ENCODE assay signal across 9 cellular contexts in genomic region chr10:70169011-70169410, GRCh38. TPM values are rescaled to one million over a fixed set of nuclear protein-coding genes. Genes with fewer than 3 reads are reported as not detected.
A peak's percentile ranks its signal among the peaks of the same experiment; 100 is the strongest.
DNase-seq lines count a peak whose midpoint lies in the region; TF ChIP-seq lines count a peak whose summit lies in the region.
"Had no signal": no experiment of that assay in that cellular context is flagged by ENCODE, and none has a peak within 500 bp of the region (broad histone marks: within the 10 kb centered on the region; RNA-seq: fewer than 3 reads in every experiment).

No MANE protein-coding gene starts in this region.

- H3K4me1 ChIP-seq in muscle layer of colon (ENCODE audit: insufficient read depth, low read length) (peaks cover 35% of the 10 kb centered on the region), thyroid gland (peaks cover 11 to 21% of the 10 kb centered on the region in 2 donors)

- intact Hi-C loops in thyroid gland (cut with DNase I): no loop called here

- TF ChIP-seq POLR2A in thyroid gland (IDR thresholded peaks at IDR 0.05): no peak

- H3K9me3 ChIP-seq in KOPT-K1 (ENCODE audit: insufficient read depth, low read length, poor library complexity, severe bottlenecking) (no peaks in the 10 kb centered on the region), muscle layer of colon (ENCODE audit: low read length) (no peaks in the 10 kb centered on the region), thyroid gland (no peaks in the 10 kb centered on the region)

- H3K27ac ChIP-seq in KOPT-K1 (ENCODE audit: low read depth, low read length, poor library complexity, severe bottlenecking) (peak overlapping the region; percentile 82), muscle layer of colon (ENCODE audit: low read depth, low read length) (no peak overlapping the region), thyroid gland (no peak overlapping the region)

- WGBS in thyroid gland, 2 donors: 38 to 47% methylated on average over 2 of the region's 2 CpGs

- H3K36me3 ChIP-seq in KOPT-K1 (ENCODE audit: insufficient read depth, low read length) (peaks cover 38% of the 10 kb centered on the region), muscle layer of colon (ENCODE audit: insufficient read depth, low read length) (peaks cover 9% of the 10 kb centered on the region), thyroid gland (no peaks in the 10 kb centered on the region)

- H3K4me3 ChIP-seq in AG09309 (ENCODE audit: control insufficient read depth, low read depth, low read length) (peak overlapping the region; percentile 92), muscle layer of colon (ENCODE audit: low read depth in 1 of 2, low read length in 2 of 2) (peak overlapping the region in 1 of 2 donors; percentile 89), thyroid gland (replicated peaks in 1 of 3) (peak overlapping the region in 1 of 3 donors; percentile 82)

- H3K27me3 ChIP-seq in muscle layer of colon (ENCODE audit: control insufficient read depth in 1 of 2, insufficient read depth in 2 of 2, low read length in 2 of 2): no peaks in the 10 kb centered on the region
- H3K27me3 ChIP-seq in thyroid gland: no peaks in the 10 kb centered on the region

- TF ChIP-seq CTCF in AG09309 (IDR thresholded peaks at IDR 0.05; ENCODE audit: control insufficient read depth, insufficient read depth, low read depth, low read length, missing control alignments) (no peak), thyroid gland (IDR thresholded peaks at IDR 0.05) (no peak)

- peak overlapping the region; percentile 88 for H3K9ac ChIP-seq in muscle layer of colon (ENCODE audit: low read length)

- no peak for DNase-seq in AG09309 (ENCODE audit: low read depth)
- peak; percentile 63 for DNase-seq in central memory CD4-positive, alpha-beta T cell
- no peak for DNase-seq in iPS-NIHi7 (ENCODE audit: extremely low spot score)
- no peak for DNase-seq in NK-92 (lab: John Stamatoyannopoulos, UW; ENCODE audit: unreplicated experiment)
- DNase-seq in NCI-H187 treated with DMSO at 0.1 percent for 48 hours (lab: John Stamatoyannopoulos, UW): no peak
- no peak for DNase-seq in thyroid gland
- DNase-seq: stimulated activated CD4-positive, alpha-beta T cell treated with anti-CD3 and anti-CD28 coated beads, Interleukin-4, amount 100 ng/mL, for 24 hours had no signal

RNA-seq across cellular contexts. Expression of gene SAR1A, which starts 1.3 kb away (rescaled TPM):
- 100 to 1,000 TPM in 3 of 4 donors, 10 to 100 TPM in 1; 99.6 to 125 (median 103) TPM for total RNA-seq in thyroid gland

RNA-seq across cellular contexts. Expression of gene TYSND1, which starts 22.5 kb away (rescaled TPM):
- total RNA-seq in thyroid gland: 10 to 100 TPM; 17.1 to 31.2 (median 25.1) TPM

RNA-seq across cellular contexts. Expression of gene AIFM2, which starts 36.4 kb away (rescaled TPM):
- 10 to 100 TPM; 22.0 to 38.3 (median 31.1) TPM for total RNA-seq in thyroid gland
